In genomic region chr17:71909155-71909554, GRCh38 we compare ENCODE assay signal across 34 cellular contexts.
"Had no signal": no experiment of that assay in that cellular context is flagged by ENCODE, and none has a peak within 500 bp of the region (broad histone marks: within the 10 kb centered on the region; RNA-seq: fewer than 3 reads in every experiment).

No MANE protein-coding gene starts in this region.

- DNase-seq: activated effector memory CD4-positive, alpha-beta T cell treated with anti-CD3 and anti-CD28 coated beads, Interleukin-2, amount 50 U/mL, for 16 hours; activated effector memory CD4-positive, alpha-beta T cell treated with Interleukin-2 at 50 U/mL for 16 hours; activated gamma-delta T cell; activated gamma-delta T cell treated with Interleukin-2 at 50 U/mL for 16 hours; activated naive CD4-positive, alpha-beta T cell; activated naive CD4-positive, alpha-beta T cell treated with anti-CD3 and anti-CD28 coated beads for 36 hours; activated naive CD4-positive, alpha-beta T cell treated with anti-CD3 and anti-CD28 coated beads, Interleukin-2, amount 10 ng/mL, durations not matched to agents 7 days and 5 days; activated naive CD4-positive, alpha-beta T cell treated with anti-CD3 and anti-CD28 coated beads, Interleukin-2, amount 50 U/mL, for 16 hours; activated naive CD4-positive, alpha-beta T cell treated with Interleukin-2 at 50 U/mL for 16 hours; activated naive CD8-positive, alpha-beta T cell treated with anti-CD3 and anti-CD28 coated beads for 36 hours; activated naive CD8-positive, alpha-beta T cell treated with anti-CD3 and anti-CD28 coated beads, Interleukin-2, amount 10 ng/mL, durations not matched to agents 7 days and 5 days; activated naive CD8-positive, alpha-beta T cell treated with anti-CD3 and anti-CD28 coated beads, Interleukin-2, amount 50 U/mL, for 24 hours; activated T-cell treated with anti-CD3 and anti-CD28 coated beads, Interleukin-2, amount 50 U/mL, for 1 hour; activated T-cell treated with anti-CD3 and anti-CD28 coated beads, Interleukin-2, amount 50 U/mL, for 24 hours; activated T-cell treated with anti-CD3 and anti-CD28 coated beads, Interleukin-2, amount 50 U/mL, for 4 hours; activated T-cell treated with anti-CD3 and anti-CD28 coated beads, Interleukin-2, amount 50 U/mL, for 48 hours; activated T-cell treated with anti-CD3 and anti-CD28 coated beads, Interleukin-2, amount 50 U/mL, for 72 hours; adrenal gland; amniotic stem cell; amygdala; anterior cingulate cortex; aorta; body of pancreas; brain microvascular endothelial cell; caudate nucleus; central memory CD4-positive, alpha-beta T cell; cerebellar nuclear complex had no signal

- FAIRE-seq: astrocyte, bronchial epithelial cell had no signal

- H3K9me3 ChIP-seq: adrenal gland, ascending aorta, body of pancreas, breast epithelium had no signal

- H3K4me3 ChIP-seq: adrenal gland, ascending aorta, body of pancreas, breast epithelium, cardiac muscle cell had no signal

- ATAC-seq: activated naive CD4-positive, alpha-beta T cell treated with anti-CD3 and anti-CD28 coated beads, Interleukin-2, amount 50 U/mL, for 72 hours; activated naive CD8-positive, alpha-beta T cell treated with anti-CD3 and anti-CD28 coated beads, Interleukin-2, amount 50 U/mL, for 24 hours; activated T-cell treated with anti-CD3 and anti-CD28 coated beads, Interleukin-2, amount 50 U/mL, for 4 hours; activated T-cell treated with anti-CD3 and anti-CD28 coated beads, Interleukin-2, amount 50 U/mL, for 72 hours; activated T-helper 17 cell treated with anti-CD3 and anti-CD28 coated beads, Interleukin-2, amount 50 U/mL, for 72 hours; body of pancreas had no signal

- H3K27me3 ChIP-seq: adrenal gland, ascending aorta, body of pancreas, brain microvascular endothelial cell, breast epithelium, cardiac muscle cell had no signal

- H3K4me1 ChIP-seq: adrenal gland, ascending aorta, breast epithelium had no signal

- H3K36me3 ChIP-seq: adrenal gland, ascending aorta, brain microvascular endothelial cell, breast epithelium, cardiac muscle cell had no signal

- H3K27ac ChIP-seq: adrenal gland, ascending aorta, brain microvascular endothelial cell, breast epithelium, cardiac muscle cell had no signal
